ENCODE assay signal across 1 cellular context in genomic region chr3:27127195-27127594, GRCh38.
TF ChIP-seq lines count a peak whose summit lies in the region.

No MANE protein-coding gene starts in this region.

TF ChIP-seq in HepG2, 621 proteins besides CTCF, POLR2A, EP300 and RAD21 (continued from another document and continues in another):
- TF ChIP-seq AHDC1 (CRISPR knock-in tag; IDR thresholded peaks at IDR 0.05; ENCODE audit: borderline replicate concordance) (peak; percentile 67; the same call in 1 of the 2 replicates), POGZ (CRISPR knock-in tag; IDR thresholded peaks at IDR 0.05) (peak; percentile 80), SOX13 (IDR thresholded peaks at IDR 0.05) (peak; percentile 82), SOX13 (CRISPR knock-in tag; conservative IDR thresholded peaks at IDR 0.05 in 1 of 2, IDR thresholded peaks at IDR 0.05 in 1 of 2) (peak in 1 of 2 experiments; percentile 98; a peak in 2 of 4 replicates), CREM (IDR thresholded peaks at IDR 0.05) (peak; percentile 59), CREM (CRISPR knock-in tag; IDR thresholded peaks at IDR 0.05) (no peak), TRIM24 (CRISPR knock-in tag; IDR thresholded peaks at IDR 0.05) (0 out of 2 replicates have a peak, but pooled peaks have one; percentile 28), ZNF580 (CRISPR knock-in tag; IDR thresholded peaks at IDR 0.05; ENCODE audit: borderline replicate concordance, low read depth) (no peak), RXRB (CRISPR knock-in tag; IDR thresholded peaks at IDR 0.05; ENCODE audit: borderline replicate concordance) (peak; percentile 78), MIER2 (CRISPR knock-in tag; IDR thresholded peaks at IDR 0.05) (no peak), ETS1 (CRISPR knock-in tag; IDR thresholded peaks at IDR 0.05) (no peak), HMGXB4 (CRISPR knock-in tag; IDR thresholded peaks at IDR 0.05; ENCODE audit: borderline replicate concordance in 1 of 2, low read depth in 1 of 2) (0 out of 4 replicates have a peak, but pooled peaks of 1 of the 2 experiments have one; percentile 23), RCOR2 (CRISPR knock-in tag; IDR thresholded peaks at IDR 0.05) (peak; percentile 88), ZNF713 (CRISPR knock-in tag; IDR thresholded peaks at IDR 0.05) (no peak), SRSF1 (optimal IDR thresholded peaks at IDR 0.05; ENCODE audit: low read depth, low read length) (no peak), ZNF792 (CRISPR knock-in tag; IDR thresholded peaks at IDR 0.05) (peak; percentile 65; the same call in 1 of the 2 replicates), ZNF205 (CRISPR knock-in tag; IDR thresholded peaks at IDR 0.05) (0 out of 2 replicates have a peak, but pooled peaks have one; percentile 73), ZNF232 (CRISPR knock-in tag; IDR thresholded peaks at IDR 0.05; ENCODE audit: borderline replicate concordance) (no peak), KIAA2018 (CRISPR knock-in tag; IDR thresholded peaks at IDR 0.05; ENCODE audit: borderline replicate concordance) (no peak), JUND (CRISPR knock-in tag; IDR thresholded peaks at IDR 0.05) (0 out of 2 replicates have a peak, but pooled peaks have one; percentile 50), ZNF577 (CRISPR knock-in tag; IDR thresholded peaks at IDR 0.05; ENCODE audit: borderline replicate concordance, low read depth) (no peak), MAX (IDR thresholded peaks at IDR 0.05) (peak; percentile 38; the same call in 1 of the 2 replicates), XBP1 (CRISPR knock-in tag; IDR thresholded peaks at IDR 0.05) (no peak), REPIN1 (CRISPR knock-in tag; IDR thresholded peaks at IDR 0.05; ENCODE audit: borderline replicate concordance, low read depth) (no peak), FOXJ3 (CRISPR knock-in tag; IDR thresholded peaks at IDR 0.05; ENCODE audit: borderline replicate concordance) (peak; percentile 81; the same call in 1 of the 2 replicates), ATF7 (IDR thresholded peaks at IDR 0.05) (peak; percentile 56), ATF7 (CRISPR knock-in tag; IDR thresholded peaks at IDR 0.05) (no peak), ATF1 (CRISPR knock-in tag; IDR thresholded peaks at IDR 0.05) (no peak), NR2F6 (IDR thresholded peaks at IDR 0.05) (0 out of 2 replicates have a peak, but pooled peaks have one; percentile 24), NR2F6 (CRISPR knock-in tag; IDR thresholded peaks at IDR 0.05) (no peak; the same call in 1 of the 2 replicates), SSRP1 (CRISPR knock-in tag; IDR thresholded peaks at IDR 0.05) (no peak), CREB1 (IDR thresholded peaks at IDR 0.05) (no peak), CREB1 (CRISPR knock-in tag; IDR thresholded peaks at IDR 0.05) (peak; percentile 68), FOXP1 (IDR thresholded peaks at IDR 0.05) (peak; percentile 60; the same call in 1 of the 2 replicates), FOXP1 (CRISPR knock-in tag; IDR thresholded peaks at IDR 0.05) (peak; percentile 97), SALL2 (CRISPR knock-in tag; IDR thresholded peaks at IDR 0.05) (no peak), ZNF33B (CRISPR knock-in tag; IDR thresholded peaks at IDR 0.05) (no peak), FOXO4 (CRISPR knock-in tag; conservative IDR thresholded peaks at IDR 0.05) (no peak), ZNF367 (CRISPR knock-in tag; IDR thresholded peaks at IDR 0.05; ENCODE audit: borderline replicate concordance) (no peak), GATAD2A (CRISPR knock-in tag; IDR thresholded peaks at IDR 0.05) (peak; percentile 99), MBD4 (IDR thresholded peaks at IDR 0.05; ENCODE audit: borderline replicate concordance, low read length) (peak; percentile 77; the same call in 1 of the 2 replicates), KLF16 (CRISPR knock-in tag; IDR thresholded peaks at IDR 0.05) (peak in 1 of 2 experiments; percentile 89; a peak in 1 of 4 replicates), HDAC2 (CRISPR knock-in tag; IDR thresholded peaks at IDR 0.05) (peak; percentile 75), ZNF614 (CRISPR knock-in tag; IDR thresholded peaks at IDR 0.05; ENCODE audit: borderline replicate concordance) (0 out of 2 replicates have a peak, but pooled peaks have one; percentile 41), KLF11 (CRISPR knock-in tag; IDR thresholded peaks at IDR 0.05) (no peak), SOX6 (IDR thresholded peaks at IDR 0.05) (no peak), SOX6 (CRISPR knock-in tag; IDR thresholded peaks at IDR 0.05) (peak; percentile 92), KAT8 (CRISPR knock-in tag; IDR thresholded peaks at IDR 0.05) (peak; percentile 74), MIXL1 (CRISPR knock-in tag; IDR thresholded peaks at IDR 0.05) (peak; percentile 88), GATA4 (IDR thresholded peaks at IDR 0.05; ENCODE audit: borderline replicate concordance, low read depth) (peak; percentile 37; the same call in 1 of the 2 replicates), ZNF44 (CRISPR knock-in tag; IDR thresholded peaks at IDR 0.05) (no peak), SOX5 (CRISPR knock-in tag; IDR thresholded peaks at IDR 0.05; ENCODE audit: borderline replicate concordance) (peak; percentile 98), FOXA3 (CRISPR knock-in tag; IDR thresholded peaks at IDR 0.05) (peak; percentile 99)
